Comparison of ENCODE assay signal across 29 cellular contexts in the genomic region with DNA sequence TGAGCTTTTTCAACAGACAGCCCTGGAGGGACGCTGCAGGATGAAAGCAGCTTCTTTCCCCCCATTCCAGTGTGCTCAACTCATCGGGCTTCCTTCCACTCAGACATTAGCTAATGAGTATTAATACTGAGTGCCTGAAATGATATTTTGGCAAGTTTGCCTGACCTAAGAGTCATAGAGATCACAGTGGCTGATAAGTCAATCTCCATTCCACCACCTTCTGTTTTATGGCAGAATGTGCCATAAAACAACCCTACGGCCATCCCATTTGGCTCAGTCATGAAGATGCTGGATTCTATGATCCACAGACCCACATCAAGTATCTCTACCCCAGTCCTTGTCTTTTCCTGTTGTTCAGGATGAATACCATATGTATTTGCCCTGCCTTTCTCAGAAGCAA. TPM values are rescaled to one million over a fixed set of nuclear protein-coding genes. Genes with fewer than 3 reads are reported as not detected.
"Had no signal": no experiment of that assay in that cellular context is flagged by ENCODE, and none has a peak within 500 bp of the region (broad histone marks: within the 10 kb centered on the region; RNA-seq: fewer than 3 reads in every experiment).

No MANE protein-coding gene starts in this region.

- H3K36me3 Mint-ChIP-seq: natural killer cell treated with Interleukin-12 subunit alpha and Interleukin-12 subunit beta and Interleukin-15 and Interleukin-18, amount 100 ng/mL, for 72 hours; stimulated activated effector memory CD8-positive, alpha-beta T cell treated with anti-CD3 and anti-CD28 coated beads, Interleukin-12 subunit alpha, Interleukin-12 subunit beta, amount 100 ng/mL, for 72 hours had no signal

- H3K4me3 Mint-ChIP-seq: effector memory CD8-positive, alpha-beta T cell; memory B cell; natural killer cell treated with Interleukin-12 subunit alpha and Interleukin-12 subunit beta and Interleukin-15 and Interleukin-18, amount 100 ng/mL, for 72 hours; stimulated activated effector memory CD8-positive, alpha-beta T cell treated with anti-CD3 and anti-CD28 coated beads, Interleukin-12 subunit alpha, Interleukin-12 subunit beta, amount 100 ng/mL, for 72 hours had no signal

- H3K9me3 Mint-ChIP-seq: effector memory CD8-positive, alpha-beta T cell; natural killer cell treated with Interleukin-12 subunit alpha and Interleukin-12 subunit beta and Interleukin-15 and Interleukin-18, amount 100 ng/mL, for 72 hours; stimulated activated effector memory CD8-positive, alpha-beta T cell treated with anti-CD3 and anti-CD28 coated beads, Interleukin-12 subunit alpha, Interleukin-12 subunit beta, amount 100 ng/mL, for 72 hours had no signal

- H3K27ac ChIP-seq: epithelial cell of prostate, foreskin keratinocyte, gastroesophageal sphincter, heart left ventricle, hepatocyte, prostate gland, right atrium auricular region, sigmoid colon, stomach, thyroid gland, vagina had no signal

- H3K4me3 ChIP-seq: gastroesophageal sphincter, heart left ventricle, hepatocyte, lung, prostate gland, right atrium auricular region, sigmoid colon, stomach, thyroid gland, vagina had no signal

- H3K4me2 ChIP-seq: hepatocyte had no signal

- H2AFZ ChIP-seq: hepatocyte had no signal

- H3K9me3 ChIP-seq: gastroesophageal sphincter, prostate gland, right atrium auricular region, sigmoid colon, stomach, thyroid gland, vagina had no signal

- H3K27me3 Mint-ChIP-seq: effector memory CD8-positive, alpha-beta T cell; memory B cell; natural killer cell treated with Interleukin-12 subunit alpha and Interleukin-12 subunit beta and Interleukin-15 and Interleukin-18, amount 100 ng/mL, for 72 hours had no signal

- H3K79me2 ChIP-seq: hepatocyte had no signal

- H3K4me1 ChIP-seq: foreskin keratinocyte, gastroesophageal sphincter, heart left ventricle, prostate gland, right atrium auricular region, sigmoid colon, stomach, thyroid gland, vagina had no signal

- H3K27me3 ChIP-seq: foreskin keratinocyte, gastroesophageal sphincter, heart left ventricle, hepatocyte, right atrium auricular region, sigmoid colon, stomach, thyroid gland, vagina had no signal

- H3K36me3 ChIP-seq: gastroesophageal sphincter, heart left ventricle, prostate gland, right atrium auricular region, sigmoid colon, stomach, thyroid gland, vagina had no signal

- DNase-seq: cortex of kidney; effector memory CD8-positive, alpha-beta T cell; foreskin keratinocyte; heart left ventricle; kidney; nucleus accumbens; sigmoid colon; stimulated activated CD4-positive, alpha-beta T cell treated with anti-CD3 and anti-CD28 coated beads, Interleukin-2, amount 100 ng/mL, for 24 hours; stimulated activated CD4-positive, alpha-beta T cell treated with anti-CD3 and anti-CD28 coated beads, Interleukin-4, amount 100 ng/mL, for 24 hours; stimulated activated naive CD4-positive, alpha-beta T cell treated with Interleukin-2 at 50 U/mL for 16 hours; stomach; thyroid gland had no signal

- ATAC-seq: effector memory CD8-positive, alpha-beta T cell; esophagus mucosa; foreskin keratinocyte; gastroesophageal sphincter; heart left ventricle; left lobe of liver; natural killer cell treated with Interleukin-12 subunit alpha and Interleukin-12 subunit beta and Interleukin-15 and Interleukin-18, amount 100 ng/mL, for 72 hours; stimulated activated effector memory CD8-positive, alpha-beta T cell treated with anti-CD3 and anti-CD28 coated beads, Interleukin-12 subunit alpha, Interleukin-12 subunit beta, amount 100 ng/mL, for 72 hours had no signal

- H3K27ac Mint-ChIP-seq: effector memory CD8-positive, alpha-beta T cell; memory B cell; natural killer cell treated with Interleukin-12 subunit alpha and Interleukin-12 subunit beta and Interleukin-15 and Interleukin-18, amount 100 ng/mL, for 72 hours; stimulated activated effector memory CD8-positive, alpha-beta T cell treated with anti-CD3 and anti-CD28 coated beads, Interleukin-12 subunit alpha, Interleukin-12 subunit beta, amount 100 ng/mL, for 72 hours had no signal

- FAIRE-seq: endometrium, kidney had no signal

- H3K4me1 Mint-ChIP-seq: stimulated activated effector memory CD8-positive, alpha-beta T cell treated with anti-CD3 and anti-CD28 coated beads, Interleukin-12 subunit alpha, Interleukin-12 subunit beta, amount 100 ng/mL, for 72 hours had no signal

RNA-seq across cellular contexts. Expression of gene MAB21L2, which starts 48.3 kb away (rescaled TPM):
- total RNA-seq: esophagus mucosa; foreskin keratinocyte; mononuclear cell; natural killer cell treated with Interleukin-12 subunit alpha and Interleukin-12 subunit beta and Interleukin-15 and Interleukin-18, amount 100 ng/mL, for 72 hours; subcutaneous adipose tissue; temporal lobe; ureter had no signal
- polyA plus RNA-seq: foreskin keratinocyte had no signal
